33 cellular contexts compared by ENCODE assay signal in the genomic region with DNA sequence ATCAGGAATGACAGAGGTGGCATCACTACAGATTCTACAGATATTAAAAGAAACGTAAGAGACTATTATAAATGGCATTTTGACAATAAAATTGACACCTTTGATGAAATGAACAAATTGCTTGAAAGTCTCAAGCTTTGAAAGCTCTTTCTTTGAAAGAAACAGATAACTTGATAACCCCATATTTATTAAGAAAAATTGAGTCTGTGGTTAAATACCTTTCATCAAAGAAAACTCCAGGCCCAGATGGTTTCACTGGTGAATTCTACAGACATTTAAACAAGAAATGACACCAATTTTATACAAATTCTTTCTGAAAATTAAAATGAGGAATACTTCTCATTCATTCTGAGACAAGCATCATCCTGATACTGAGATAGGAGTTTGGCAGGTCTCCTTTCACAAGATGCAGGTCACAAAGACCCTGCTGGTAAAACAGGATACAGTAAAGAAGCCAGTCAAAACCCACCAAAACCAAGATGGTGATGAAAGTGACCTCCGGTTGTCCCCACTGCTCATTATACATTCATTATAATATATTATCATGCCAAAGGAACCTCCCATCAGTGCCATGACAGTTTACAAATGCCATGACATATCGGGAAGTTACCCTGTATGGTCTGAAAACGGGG.
"Had no signal": no experiment of that assay in that cellular context is flagged by ENCODE, and none has a peak within 500 bp of the region (broad histone marks: within the 10 kb centered on the region; RNA-seq: fewer than 3 reads in every experiment).

No MANE protein-coding gene starts in this region.

- H3K27me3 Mint-ChIP-seq: activated CD4-positive, alpha-beta memory T cell treated with anti-CD3 and anti-CD28 coated beads, Interleukin-2, amount 10 ng/mL, durations not matched to agents 7 days and 5 days; activated CD8-positive, alpha-beta memory T cell treated with anti-CD3 and anti-CD28 coated beads, Interleukin-2, amount 10 ng/mL, durations not matched to agents 7 days and 5 days; activated naive CD8-positive, alpha-beta T cell treated with anti-CD3 and anti-CD28 coated beads for 36 hours had no signal

- ATAC-seq: activated CD8-positive, alpha-beta memory T cell treated with anti-CD3 and anti-CD28 coated beads, Interleukin-2, amount 10 ng/mL, durations not matched to agents 7 days and 5 days; body of pancreas had no signal

- H3K4me1 ChIP-seq: body of pancreas, breast epithelium had no signal

- H3K27ac Mint-ChIP-seq: activated CD4-positive, alpha-beta memory T cell treated with anti-CD3 and anti-CD28 coated beads, Interleukin-2, amount 10 ng/mL, durations not matched to agents 7 days and 5 days; activated naive CD8-positive, alpha-beta T cell treated with anti-CD3 and anti-CD28 coated beads for 36 hours had no signal

- H3K27ac ChIP-seq: body of pancreas, breast epithelium, WERI-Rb-1 had no signal

- DNase-seq: activated CD4-positive, alpha-beta memory T cell treated with anti-CD3 and anti-CD28 coated beads, Interleukin-2, amount 10 ng/mL, durations not matched to agents 7 days and 5 days; activated CD4-positive, alpha-beta T cell treated with anti-CD3 and anti-CD28 coated beads for 1 hour; activated CD4-positive, alpha-beta T cell treated with anti-CD3 and anti-CD28 coated beads for 48 hours; activated CD4-positive, CD25-positive, alpha-beta regulatory T cell; activated CD8-positive, alpha-beta memory T cell treated with anti-CD3 and anti-CD28 coated beads for 24 hours; activated CD8-positive, alpha-beta memory T cell treated with anti-CD3 and anti-CD28 coated beads, Interleukin-2, amount 10 ng/mL, durations not matched to agents 7 days and 5 days; activated CD8-positive, alpha-beta memory T cell treated with anti-CD3 and anti-CD28 coated beads, Interleukin-2, amount 50 U/mL, for 48 hours; activated effector memory CD4-positive, alpha-beta T cell treated with anti-CD3 and anti-CD28 coated beads, Interleukin-2, amount 50 U/mL, for 16 hours; activated naive CD4-positive, alpha-beta T cell; activated naive CD4-positive, alpha-beta T cell treated with anti-CD3 and anti-CD28 coated beads, Interleukin-2, amount 50 U/mL, for 16 hours; activated naive CD8-positive, alpha-beta T cell treated with anti-CD3 and anti-CD28 coated beads for 36 hours; activated T-cell treated with anti-CD3 and anti-CD28 coated beads, Interleukin-2, amount 50 U/mL, for 48 hours; amniotic stem cell; aorta; body of pancreas; Karpas-422; NCI-H1048; NCI-H1105 treated with DMSO at 0.1 percent for 48 hours; NCI-H1436; NCI-H1694; NCI-H1930; NCI-H2081 treated with DMSO at 0.1 percent for 48 hours; NCI-H510A; NCI-H526; NCI-H748 treated with DMSO at 0.1 percent for 48 hours; OCI-M1; Right ventricle myocardium superior; SW 1271; T-helper 1 cell; T-helper 2 cell; T-helper 9 cell; WERI-Rb-1 had no signal

- H3K4me3 ChIP-seq: body of pancreas, breast epithelium had no signal

- H3K27me3 ChIP-seq: body of pancreas, breast epithelium had no signal

- H3K4me3 Mint-ChIP-seq: activated CD4-positive, alpha-beta memory T cell treated with anti-CD3 and anti-CD28 coated beads, Interleukin-2, amount 10 ng/mL, durations not matched to agents 7 days and 5 days; activated CD8-positive, alpha-beta memory T cell treated with anti-CD3 and anti-CD28 coated beads, Interleukin-2, amount 10 ng/mL, durations not matched to agents 7 days and 5 days; activated naive CD8-positive, alpha-beta T cell treated with anti-CD3 and anti-CD28 coated beads for 36 hours had no signal

- H3K9me3 ChIP-seq: body of pancreas had no signal
